ENCODE assay signal across 8 cellular contexts in genomic region chr21:19547951-19548635, GRCh38.
"Had no signal": no experiment of that assay in that cellular context is flagged by ENCODE, and none has a peak within 500 bp of the region (broad histone marks: within the 10 kb centered on the region; RNA-seq: fewer than 3 reads in every experiment).

No MANE protein-coding gene starts in this region.

- H3K27me3 ChIP-seq: transverse colon had no signal

- H3K27ac Mint-ChIP-seq: stimulated activated effector memory CD8-positive, alpha-beta T cell treated with anti-CD3 and anti-CD28 coated beads, Interleukin-12 subunit alpha, Interleukin-12 subunit beta, amount 100 ng/mL, for 72 hours had no signal

- H3K9me3 ChIP-seq: transverse colon had no signal

- H3K36me3 ChIP-seq: transverse colon had no signal

- DNase-seq: activated CD4-positive, alpha-beta T cell treated with anti-CD3 and anti-CD28 coated beads, Interleukin-2, amount 50 U/mL, for 48 hours; activated CD4-positive, CD25-positive, alpha-beta regulatory T cell treated with anti-CD3 and anti-CD28 coated beads, Interleukin-2, amount 50 U/mL, for 72 hours; activated naive CD4-positive, alpha-beta T cell treated with anti-CD3 and anti-CD28 coated beads, Interleukin-2, amount 50 U/mL, for 16 hours; activated T-cell treated with anti-CD3 and anti-CD28 coated beads, Interleukin-2, amount 50 U/mL, for 1 hour; erythroblast; kidney glomerular epithelial cell; transverse colon had no signal

- H3K4me3 ChIP-seq: transverse colon had no signal

- H3K36me3 Mint-ChIP-seq: stimulated activated effector memory CD8-positive, alpha-beta T cell treated with anti-CD3 and anti-CD28 coated beads, Interleukin-12 subunit alpha, Interleukin-12 subunit beta, amount 100 ng/mL, for 72 hours had no signal

- H3K4me3 Mint-ChIP-seq: stimulated activated effector memory CD8-positive, alpha-beta T cell treated with anti-CD3 and anti-CD28 coated beads, Interleukin-12 subunit alpha, Interleukin-12 subunit beta, amount 100 ng/mL, for 72 hours had no signal

- H3K27ac ChIP-seq: transverse colon had no signal

- H3K4me1 ChIP-seq: transverse colon had no signal

- H3K4me1 Mint-ChIP-seq: stimulated activated effector memory CD8-positive, alpha-beta T cell treated with anti-CD3 and anti-CD28 coated beads, Interleukin-12 subunit alpha, Interleukin-12 subunit beta, amount 100 ng/mL, for 72 hours had no signal
